In genomic region chr15:65870889-65871533, GRCh38 we compare ENCODE assay signal across 8 cellular contexts. TPM values are rescaled to one million over a fixed set of nuclear protein-coding genes. Genes with fewer than 3 reads are reported as not detected.
DNase-seq lines count a peak whose midpoint lies in the region; ATAC-seq and TF ChIP-seq lines count a peak whose summit lies in the region.

No MANE protein-coding gene starts in this region.

- CTCF ChIA-PET in activated B cell treated with CpG ODN at 0.5 μM for 24 hours (lab: Charles Lee), result interaction anchor here (0.5 to 2.4 kb wide), 2 partner anchors 50 to 55 kb away, joined by 3 to 13 read pairs; no protein-coding TSS in a partner anchor

- peaks cover 35% of the 10 kb centered on the region for H3K4me1 Mint-ChIP-seq in activated B cell treated with CpG ODN at 0.5 μM for 24 hours

- ATAC-seq in activated B cell treated with CpG ODN at 0.5 μM for 24 hours (ENCODE audit: low read depth), result no peak

- TF ChIP-seq CTCF in activated B cell treated with CpG ODN at 0.5 μM for 24 hours (IDR thresholded peaks at IDR 0.05), result no peak
- TF ChIP-seq CTCF in retinal pigment epithelial cell (conservative IDR thresholded peaks at IDR 0.05; ENCODE audit: low read depth, low read length), result no peak

- peaks cover 4% of the 10 kb centered on the region for H3K27me3 Mint-ChIP-seq in activated B cell treated with CpG ODN at 0.5 μM for 24 hours

- POLR2A ChIA-PET in activated B cell treated with CpG ODN at 0.5 μM for 24 hours (lab: Charles Lee), result interaction anchor here (3.4 kb wide), 1 partner anchor 47 kb away, joined by 23 read pairs; no protein-coding TSS in a partner anchor

- H3K9me3 Mint-ChIP-seq in activated B cell treated with CpG ODN at 0.5 μM for 24 hours, result no peaks in the 10 kb centered on the region

- peak; percentile 52 for DNase-seq in NCI-H2171 treated with DMSO at 0.1 percent for 48 hours (lab: John Stamatoyannopoulos, UW)
- no peak for DNase-seq in NCI-H2171 (lab: John Stamatoyannopoulos, UW)
- peak; percentile 66 for DNase-seq in LoVo (ENCODE audit: low spot score)
- no peak for DNase-seq in activated B cell treated with CpG ODN at 0.5 μM for 24 hours
- DNase-seq in glomerular visceral epithelial cell (ENCODE audit: extremely low spot score), result peak; percentile 55
- DNase-seq in retinal pigment epithelial cell (ENCODE audit: low read depth), result peak; percentile 46
- DNase-seq in NCI-H1092 (lab: John Stamatoyannopoulos, UW), result no peak
- DNase-seq in GDM1 (lab: John Stamatoyannopoulos, UW), result no peak

- H3K36me3 Mint-ChIP-seq in activated B cell treated with CpG ODN at 0.5 μM for 24 hours (ENCODE audit: low read depth), result peaks cover 28% of the 10 kb centered on the region

- peak overlapping the region; percentile 99 for H3K4me3 Mint-ChIP-seq in activated B cell treated with CpG ODN at 0.5 μM for 24 hours

- H3K27ac Mint-ChIP-seq in activated B cell treated with CpG ODN at 0.5 μM for 24 hours, result peak overlapping the region; percentile 97

- H3K4me3 ChIP-seq in retinal pigment epithelial cell (ENCODE audit: low read length), result peak overlapping the region; percentile 80

- intact Hi-C loops in activated B cell treated with CpG ODN at 0.5 μM for 24 hours (cut with micrococcal nuclease), result loop anchor here (2.0 kb wide), 1 partner anchor 416 kb away; no protein-coding TSS in a partner anchor

RNA-seq across cellular contexts. Expression of gene RAB11A, which starts 1.7 kb away (rescaled TPM):
- 98.2 and 104 TPM in 2 replicates for total RNA-seq in activated B cell treated with CpG ODN at 0.5 μM for 24 hours

Comparison
In these comparisons a context has a peak if more than half of its experiments do, and no peak if none do; other contexts are left out.
1. DNase-seq: peak in NCI-H2171 treated with DMSO at 0.1 percent for 48 hours (single experiment), LoVo (single experiment), glomerular visceral epithelial cell (single experiment) and retinal pigment epithelial cell (single experiment); none in NCI-H2171 (single experiment), activated B cell treated with CpG ODN at 0.5 μM for 24 hours (single experiment), NCI-H1092 (single experiment) and GDM1 (single experiment).